In the genomic region with DNA sequence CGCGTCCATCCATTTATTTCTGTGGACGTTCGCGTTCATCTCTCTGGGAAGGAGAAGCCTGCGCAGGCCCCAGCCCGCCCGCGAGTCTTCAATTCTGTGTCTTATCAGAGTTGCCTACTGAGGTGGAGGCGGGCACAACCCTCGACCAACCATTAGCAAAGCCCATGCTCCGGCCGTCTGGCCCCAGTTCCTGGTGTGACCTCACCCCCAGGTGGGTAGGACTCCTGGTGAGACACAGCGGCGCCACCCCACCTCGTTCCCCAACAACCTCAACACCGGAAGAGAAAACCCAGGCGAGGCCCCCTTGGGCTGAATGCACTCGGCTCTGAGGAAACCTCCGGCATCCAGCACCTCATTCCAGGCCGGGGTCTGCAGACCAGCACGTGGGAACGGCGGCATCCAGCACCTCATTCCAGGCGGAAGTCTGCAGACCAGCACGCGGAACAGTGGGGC, we compare ENCODE assay signal across 15 cellular contexts. TPM values are rescaled to one million over a fixed set of nuclear protein-coding genes. Genes with fewer than 3 reads are reported as not detected.
DNase-seq lines count a peak whose midpoint lies in the region; ATAC-seq and TF ChIP-seq lines count a peak whose summit lies in the region.
"Had no signal": no experiment of that assay in that cellular context is flagged by ENCODE, and none has a peak within 500 bp of the region (broad histone marks: within the 10 kb centered on the region; RNA-seq: fewer than 3 reads in every experiment).

No MANE protein-coding gene starts in this region.

- H3K27ac ChIP-seq in mesodermal cell (ENCODE audit: low read depth, low read length, severe bottlenecking): peak overlapping the region; percentile 5
- H3K27ac ChIP-seq: epithelial cell of prostate, heart right ventricle had no signal

- H3K9me3 ChIP-seq in mesodermal cell (ENCODE audit: control insufficient read depth, low read length): no peaks in the 10 kb centered on the region
- H3K9me3 ChIP-seq: heart right ventricle, left lung, SK-N-SH had no signal

- peaks cover 18% of the 10 kb centered on the region for H3K4me1 Mint-ChIP-seq in activated CD4-positive, alpha-beta T cell treated with anti-CD3 and anti-CD28 coated beads, Interleukin-2, amount 10 ng/mL, durations not matched to agents 24 days and 14 days
- peaks cover 53% of the 10 kb centered on the region for H3K4me1 Mint-ChIP-seq in brain
- H3K4me1 Mint-ChIP-seq in stimulated activated naive B cell treated with anti-CD40 and anti-IgM and Interleukin-4, amounts not matched to agents 10 μg/mL and 1 μg/mL and 100 μg/mL, for 72 hours: peaks cover 56 to 78% of the 10 kb centered on the region in 2 donors

- no peaks in the 10 kb centered on the region for H3K9me3 Mint-ChIP-seq in activated CD4-positive, alpha-beta T cell treated with anti-CD3 and anti-CD28 coated beads, Interleukin-2, amount 10 ng/mL, durations not matched to agents 24 days and 14 days
- peaks cover 0 to 8% (median 0%) of the 10 kb centered on the region in 5 experiments for H3K9me3 Mint-ChIP-seq in brain
- no peaks in the 10 kb centered on the region for H3K9me3 Mint-ChIP-seq in stimulated activated naive B cell treated with anti-CD40 and anti-IgM and Interleukin-4, amounts not matched to agents 10 μg/mL and 1 μg/mL and 100 μg/mL, for 72 hours

- peak overlapping the region; percentile 51 for H3K4me3 Mint-ChIP-seq in activated CD4-positive, alpha-beta T cell treated with anti-CD3 and anti-CD28 coated beads, Interleukin-2, amount 10 ng/mL, durations not matched to agents 24 days and 14 days
- peak overlapping the region in 2 of 5 experiments; percentile 39 to 58 for H3K4me3 Mint-ChIP-seq in brain
- peak overlapping the region; percentile 74 to 80 for H3K4me3 Mint-ChIP-seq in stimulated activated naive B cell treated with anti-CD40 and anti-IgM and Interleukin-4, amounts not matched to agents 10 μg/mL and 1 μg/mL and 100 μg/mL, for 72 hours

- peak overlapping the region; percentile 66 for H3K27ac Mint-ChIP-seq in activated CD4-positive, alpha-beta T cell treated with anti-CD3 and anti-CD28 coated beads, Interleukin-2, amount 10 ng/mL, durations not matched to agents 24 days and 14 days
- H3K27ac Mint-ChIP-seq in brain: peak overlapping the region; percentile 74 to 94 (median 93)
- H3K27ac Mint-ChIP-seq in stimulated activated naive B cell treated with anti-CD40 and anti-IgM and Interleukin-4, amounts not matched to agents 10 μg/mL and 1 μg/mL and 100 μg/mL, for 72 hours: peak overlapping the region; percentile 82

- intact Hi-C loops in activated CD4-positive, alpha-beta T cell treated with anti-CD3 and anti-CD28 coated beads, Interleukin-2, amount 10 ng/mL, durations not matched to agents 24 days and 14 days (cut with micrococcal nuclease): no loop called here

- no peak for TF ChIP-seq CTCF in brain (conservative IDR thresholded peaks at IDR 0.05)

- no peak for ATAC-seq in stimulated activated naive B cell treated with anti-CD40 and anti-IgM and Interleukin-4, amounts not matched to agents 10 μg/mL and 1 μg/mL and 100 μg/mL, for 72 hours (replicated peaks)
- ATAC-seq in GM18517 (IDR thresholded peaks at IDR 0.05; ENCODE audit: unreplicated experiment): no peak
- ATAC-seq: heart right ventricle, left lung had no signal

- H3K4me1 ChIP-seq in mesodermal cell (ENCODE audit: control insufficient read depth, insufficient read depth, low read length, poor library complexity, severe bottlenecking): peaks cover 27% of the 10 kb centered on the region

- H3K36me3 Mint-ChIP-seq in activated CD4-positive, alpha-beta T cell treated with anti-CD3 and anti-CD28 coated beads, Interleukin-2, amount 10 ng/mL, durations not matched to agents 24 days and 14 days (ENCODE audit: low read depth): peaks cover 6% of the 10 kb centered on the region
- peaks cover 41% of the 10 kb centered on the region for H3K36me3 Mint-ChIP-seq in brain
- H3K36me3 Mint-ChIP-seq in stimulated activated naive B cell treated with anti-CD40 and anti-IgM and Interleukin-4, amounts not matched to agents 10 μg/mL and 1 μg/mL and 100 μg/mL, for 72 hours: peaks cover 21 to 35% of the 10 kb centered on the region in 2 donors

- no peak overlapping the region for H3K4me3 ChIP-seq in mesodermal cell (ENCODE audit: extremely low read depth, insufficient read depth, low read length, poor library complexity, severe bottlenecking)
- H3K4me3 ChIP-seq: heart right ventricle, left lung had no signal

- H3K36me3 ChIP-seq in mesodermal cell (ENCODE audit: control insufficient read depth, insufficient read depth, low read length): peaks cover 37% of the 10 kb centered on the region

- WGBS in mesodermal cell (ENCODE audit: insufficient coverage in 2 of 2), 2 experiments: 93 to 96% methylated on average over 21 to 24 of the region's 27 CpGs

- no peak for DNase-seq in activated CD4-positive, alpha-beta T cell treated with anti-CD3 and anti-CD28 coated beads, Interleukin-2, amount 10 ng/mL, durations not matched to agents 24 days and 14 days
- no peak for DNase-seq in activated CD4-positive, alpha-beta T cell treated with anti-CD3 and anti-CD28 coated beads, Interleukin-2, amount 50 U/mL, for 1 hour
- DNase-seq in stimulated activated naive B cell treated with anti-CD40 and anti-IgM and Interleukin-4, amounts not matched to agents 10 μg/mL and 1 μg/mL and 100 μg/mL, for 72 hours: no peak
- DNase-seq in stimulated activated CD4-positive, alpha-beta T cell treated with anti-CD3 and anti-CD28 coated beads, Interleukin-1b, Interleukin-23, amount 100 ng/mL, for 48 hours: no peak
- DNase-seq in hippocampal formation (lab: John Stamatoyannopoulos, UW): no peak
- DNase-seq: activated CD4-positive, CD25-positive, alpha-beta regulatory T cell; MV-4-11; NCI-H226; SK-N-SH had no signal

- no peaks in the 10 kb centered on the region for H3K27me3 Mint-ChIP-seq in activated CD4-positive, alpha-beta T cell treated with anti-CD3 and anti-CD28 coated beads, Interleukin-2, amount 10 ng/mL, durations not matched to agents 24 days and 14 days
- H3K27me3 Mint-ChIP-seq in brain: no peaks in the 10 kb centered on the region
- no peaks in the 10 kb centered on the region for H3K27me3 Mint-ChIP-seq in stimulated activated naive B cell treated with anti-CD40 and anti-IgM and Interleukin-4, amounts not matched to agents 10 μg/mL and 1 μg/mL and 100 μg/mL, for 72 hours

RNA-seq across cellular contexts. Expression of a gene that starts 14.7 kb away (rescaled TPM):
- total RNA-seq in activated CD4-positive, alpha-beta T cell treated with anti-CD3 and anti-CD28 coated beads, Interleukin-2, amount 10 ng/mL, durations not matched to agents 24 days and 14 days: 36.4 and 37.0 TPM in 2 replicates
- polyA plus RNA-seq in brain (ENCODE audit: insufficient read depth, low read depth, low replicate concordance): 30.6 TPM
- 30.1 TPM for polyA plus RNA-seq in mesodermal cell (2013, experiment 1 of 2)
- 25.7 TPM for polyA plus RNA-seq in mesodermal cell (2013, experiment 2 of 2)

RNA-seq across cellular contexts. Expression of a gene that starts 34.7 kb away (rescaled TPM):
- 35.5 and 35.7 TPM in 2 replicates for total RNA-seq in activated CD4-positive, alpha-beta T cell treated with anti-CD3 and anti-CD28 coated beads, Interleukin-2, amount 10 ng/mL, durations not matched to agents 24 days and 14 days
- 39.9 TPM for polyA plus RNA-seq in brain (ENCODE audit: insufficient read depth, low read depth, low replicate concordance)
- polyA plus RNA-seq in mesodermal cell (2013, experiment 1 of 2): 36.4 TPM
- 25.0 TPM for polyA plus RNA-seq in mesodermal cell (2013, experiment 2 of 2)
